ENCODE assay signal across 1 cellular context in genomic region chrX:154779261-154779660, GRCh38.
A peak's percentile ranks its signal among the peaks of the same experiment; 100 is the strongest.
TF ChIP-seq lines count a peak whose summit lies in the region.

No MANE protein-coding gene starts in this region.

TF ChIP-seq in K562, 482 proteins besides CTCF, POLR2A, EP300 and RAD21:
- TF ChIP-seq KLF6 (CRISPR knock-in tag; IDR thresholded peaks at IDR 0.05; ENCODE audit: borderline replicate concordance) (no peak), RNF219 (CRISPR knock-in tag; IDR thresholded peaks at IDR 0.05) (no peak), NR2C2 (CRISPR knock-in tag; IDR thresholded peaks at IDR 0.05) (no peak), NR2C2 (tag; IDR thresholded peaks at IDR 0.05) (no peak), MEF2A (IDR thresholded peaks at IDR 0.05; ENCODE audit: control insufficient read depth, low read depth, low read length) (no peak), TAF7 (tag; IDR thresholded peaks at IDR 0.05) (no peak), HOXB6 (CRISPR knock-in tag; IDR thresholded peaks at IDR 0.05; ENCODE audit: borderline replicate concordance) (no peak), NCOA2 (IDR thresholded peaks at IDR 0.05; ENCODE audit: partially characterized antibody in 2 of 2) (no peak), ZNF707 (CRISPR knock-in tag; conservative IDR thresholded peaks at IDR 0.05) (no peak), MED1 (CRISPR knock-in tag; IDR thresholded peaks at IDR 0.05; ENCODE audit: borderline replicate concordance) (no peak), ZBTB26 (CRISPR knock-in tag; IDR thresholded peaks at IDR 0.05) (no peak), TFAP4 (CRISPR knock-in tag; IDR thresholded peaks at IDR 0.05; ENCODE audit: borderline replicate concordance) (peak; percentile 22; the same call in 1 of the 2 replicates), HMBOX1 (IDR thresholded peaks at IDR 0.05) (no peak), POLR2B (IDR thresholded peaks at IDR 0.05; ENCODE audit: low read depth, partially characterized antibody) (peak; percentile 12), TBP (optimal IDR thresholded peaks at IDR 0.05; ENCODE audit: low read depth, low read length) (no peak)
